ENCODE assay signal across 20 cellular contexts in the genomic region with DNA sequence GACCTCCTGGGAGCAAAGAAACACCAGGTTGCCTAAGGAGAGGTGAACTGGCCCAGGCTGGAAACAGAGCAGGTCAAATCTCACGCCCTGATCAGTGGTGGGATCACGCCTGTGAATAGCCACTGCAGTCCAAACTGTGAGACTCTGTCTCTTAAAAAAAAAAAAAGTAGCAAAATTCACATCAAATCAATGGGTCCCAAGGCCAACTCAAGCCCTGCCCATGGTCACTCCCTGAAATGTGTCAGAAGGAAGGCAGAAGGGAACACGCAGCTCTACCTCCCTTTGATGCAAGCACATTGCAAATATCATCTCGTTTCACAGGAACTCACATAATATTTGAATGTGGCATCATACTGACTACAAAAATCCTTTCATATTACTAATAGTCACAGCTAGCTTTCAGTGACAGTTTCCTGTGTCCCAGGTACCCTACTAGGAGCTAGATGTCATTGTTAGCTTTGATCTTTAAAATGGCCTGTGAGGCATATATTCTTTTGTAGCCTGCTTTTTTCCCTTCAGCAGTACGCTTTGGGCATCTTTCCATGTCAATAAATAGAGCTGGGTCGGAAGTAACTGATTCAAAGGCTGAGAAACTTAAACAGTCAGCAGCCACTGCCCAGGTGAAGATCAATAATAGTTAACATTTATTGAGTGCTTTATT. TPM values are rescaled to one million over a fixed set of nuclear protein-coding genes. Genes with fewer than 3 reads are reported as not detected.
DNase-seq lines count a peak whose midpoint lies in the region; ATAC-seq and TF ChIP-seq lines count a peak whose summit lies in the region.
"Had no signal": no experiment of that assay in that cellular context is flagged by ENCODE, and none has a peak within 500 bp of the region (broad histone marks: within the 10 kb centered on the region; RNA-seq: fewer than 3 reads in every experiment).

No MANE protein-coding gene starts in this region.

- H3K9ac ChIP-seq in liver (ENCODE audit: low read depth in 1 of 2, low read length in 2 of 2): peak overlapping the region; percentile 50 to 69

- no peaks in the 10 kb centered on the region for H3K9me3 Mint-ChIP-seq in HFFc6

- H3K27ac ChIP-seq in RWPE1: no peak overlapping the region
- H3K27ac ChIP-seq in liver (ENCODE audit: low read depth in 1 of 2, low read length in 2 of 2): peak overlapping the region; percentile 87 to 92
- H3K27ac ChIP-seq in testis: peak overlapping the region; percentile 36 to 48
- H3K27ac ChIP-seq: cardiac muscle cell, left ventricle myocardium inferior, neutrophil, spleen, thyroid gland had no signal

- TF ChIP-seq RAD21 in liver (IDR thresholded peaks at IDR 0.05): no peak

- H3K4me3 Mint-ChIP-seq in HFFc6: no peak overlapping the region

- no peak for TF ChIP-seq POLR2A in testis (IDR thresholded peaks at IDR 0.05)

- CTCF ChIA-PET in RWPE1 (lab: Yijun Ruan, JAX): interaction anchor here (0.6 to 4.4 kb wide), 17 partner anchors 8 to 345 kb away, joined by 3 to 31 read pairs (median 4); a partner anchor contains a TSS

- no peak for DNase-seq in HFFc6
- no peak for DNase-seq in RWPE1 (ENCODE audit: low spot score)
- DNase-seq in testis: no peak
- DNase-seq in LoVo (ENCODE audit: low spot score): no peak
- DNase-seq in SIG-M5 treated with dmso at 0.1 percent for 504 hours (lab: John Stamatoyannopoulos, UW; ENCODE audit: unreplicated experiment): no peak
- no peak for DNase-seq in left cardiac atrium
- DNase-seq: activated naive CD4-positive, alpha-beta T cell; activated T-cell treated with anti-CD3 and anti-CD28 coated beads, Interleukin-2, amount 50 U/mL, for 1 hour; left ventricle myocardium inferior; midbrain; NCI-H2029 treated with DMSO at 0.1 percent for 48 hours; NCI-H446 treated with DMSO at 0.1 percent for 48 hours; spleen; stimulated activated CD4-positive, alpha-beta T cell treated with anti-CD3 and anti-CD28 coated beads, Interleukin-4, amount 100 ng/mL, for 1 hour; T1000; thyroid gland had no signal

- H3K4me1 ChIP-seq in liver (ENCODE audit: control insufficient read depth in 4 of 4, insufficient read depth in 4 of 4, low read length in 3 of 4) (peaks cover 16 to 46% (median 32%) of the 10 kb centered on the region in 4 donors), testis (peaks cover 4% of the 10 kb centered on the region)
- H3K4me1 ChIP-seq: left ventricle myocardium inferior, spleen had no signal

- TF ChIP-seq CTCF in HFFc6 (IDR thresholded peaks at IDR 0.05): 0 out of 2 replicates have a peak, but pooled peaks have one; percentile 10
- peak; percentile 27; the same call in 1 of the 2 replicates for TF ChIP-seq CTCF in RWPE1 (conservative IDR thresholded peaks at IDR 0.05; ENCODE audit: low read depth)
- TF ChIP-seq CTCF in liver (IDR thresholded peaks at IDR 0.05; ENCODE audit: low read depth, low read length, missing input control): no peak
- TF ChIP-seq CTCF in testis (IDR thresholded peaks at IDR 0.05): no peak

- no peaks in the 10 kb centered on the region for H3K9me3 ChIP-seq in liver (ENCODE audit: control insufficient read depth in 4 of 4, low read length in 3 of 4)
- no peaks in the 10 kb centered on the region for H3K9me3 ChIP-seq in testis
- H3K9me3 ChIP-seq: left ventricle myocardium inferior, neutrophil, spleen, thyroid gland had no signal

- ATAC-seq in left cardiac atrium: no peak
- ATAC-seq: activated CD4-positive, CD25-positive, alpha-beta regulatory T cell treated with anti-CD3 and anti-CD28 coated beads, Interleukin-2, amount 50 U/mL, for 24 hours had no signal

- intact Hi-C loops in testis (cut with DNase I; ENCODE audit: low total_unique reads): loop anchor here (5.0 kb wide), 1 partner anchor 74 kb away; no protein-coding TSS in a partner anchor
- intact Hi-C loops in left cardiac atrium (cut with DNase I): no loop called here

- H3K36me3 ChIP-seq in liver (ENCODE audit: control insufficient read depth in 4 of 4, insufficient read depth in 3 of 4, low read depth in 1 of 4, low read length in 3 of 4) (no peaks in the 10 kb centered on the region), testis (ENCODE audit: low read depth, missing control alignments) (no peaks in the 10 kb centered on the region)
- H3K36me3 ChIP-seq: cardiac muscle cell, left ventricle myocardium inferior, neutrophil, spleen, thyroid gland had no signal

- no peaks in the 10 kb centered on the region for H3K36me3 Mint-ChIP-seq in HFFc6 (ENCODE audit: low read depth)

- no peaks in the 10 kb centered on the region for H3K27me3 ChIP-seq in liver (ENCODE audit: control insufficient read depth in 4 of 4, insufficient read depth in 4 of 4, low read length in 3 of 4)
- H3K27me3 ChIP-seq in testis: no peaks in the 10 kb centered on the region
- H3K27me3 ChIP-seq: cardiac muscle cell, neutrophil, spleen, thyroid gland had no signal

- H3K4me1 Mint-ChIP-seq in HFFc6 (ENCODE audit: low read depth): no peaks in the 10 kb centered on the region

- POLR2A ChIA-PET in RWPE1 (lab: Yijun Ruan, JAX; ENCODE audit: low non-redundant PET): no interaction called here

- H3K4me3 ChIP-seq in liver (ENCODE audit: low read depth in 1 of 3, low read length in 3 of 3): no peak overlapping the region
- no peak overlapping the region for H3K4me3 ChIP-seq in testis
- H3K4me3 ChIP-seq: cardiac muscle cell, left ventricle myocardium inferior, spleen, thyroid gland had no signal

- no peak overlapping the region for H3K27ac Mint-ChIP-seq in HFFc6

- H3K27me3 Mint-ChIP-seq in HFFc6 (ENCODE audit: insufficient read depth): peaks cover 22% of the 10 kb centered on the region

- WGBS in liver: 30% methylated on average over 6 of the region's 6 CpGs
- 51 to 66% methylated on average over 6 of the region's 6 CpGs for WGBS in testis, 2 donors

TF ChIP-seq in liver, 16 proteins besides CTCF, POLR2A, EP300 and RAD21 (continues in another document):
- TF ChIP-seq JUND (IDR thresholded peaks at IDR 0.05) (peak in 1 of 2 donors; percentile 54), EGR1 (IDR thresholded peaks at IDR 0.05; ENCODE audit: low read depth in 2 of 2) (no peak), GABPA (IDR thresholded peaks at IDR 0.05 in 1 of 2, conservative IDR thresholded peaks at IDR 0.05 in 1 of 2) (peak in 1 of 2 donors; percentile 71), YY1 (IDR thresholded peaks at IDR 0.05) (peak; percentile 56), RXRA (IDR thresholded peaks at IDR 0.05) (peak; percentile 64 to 96), FOXA1 (IDR thresholded peaks at IDR 0.05) (no peak), SP1 (IDR thresholded peaks at IDR 0.05) (peak; percentile 81), TAF1 (conservative IDR thresholded peaks at IDR 0.05) (peak; percentile 2), HNF4A (conservative IDR thresholded peaks at IDR 0.05) (peak; percentile 84 to 89)
- TF ChIP-seq, protein P1, sequence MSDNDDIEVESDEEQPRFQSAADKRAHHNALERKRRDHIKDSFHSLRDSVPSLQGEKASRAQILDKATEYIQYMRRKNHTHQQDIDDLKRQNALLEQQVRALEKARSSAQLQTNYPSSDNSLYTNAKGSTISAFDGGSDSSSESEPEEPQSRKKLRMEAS (IDR thresholded peaks at IDR 0.05): peak; percentile 8
- TF ChIP-seq, protein P2, sequence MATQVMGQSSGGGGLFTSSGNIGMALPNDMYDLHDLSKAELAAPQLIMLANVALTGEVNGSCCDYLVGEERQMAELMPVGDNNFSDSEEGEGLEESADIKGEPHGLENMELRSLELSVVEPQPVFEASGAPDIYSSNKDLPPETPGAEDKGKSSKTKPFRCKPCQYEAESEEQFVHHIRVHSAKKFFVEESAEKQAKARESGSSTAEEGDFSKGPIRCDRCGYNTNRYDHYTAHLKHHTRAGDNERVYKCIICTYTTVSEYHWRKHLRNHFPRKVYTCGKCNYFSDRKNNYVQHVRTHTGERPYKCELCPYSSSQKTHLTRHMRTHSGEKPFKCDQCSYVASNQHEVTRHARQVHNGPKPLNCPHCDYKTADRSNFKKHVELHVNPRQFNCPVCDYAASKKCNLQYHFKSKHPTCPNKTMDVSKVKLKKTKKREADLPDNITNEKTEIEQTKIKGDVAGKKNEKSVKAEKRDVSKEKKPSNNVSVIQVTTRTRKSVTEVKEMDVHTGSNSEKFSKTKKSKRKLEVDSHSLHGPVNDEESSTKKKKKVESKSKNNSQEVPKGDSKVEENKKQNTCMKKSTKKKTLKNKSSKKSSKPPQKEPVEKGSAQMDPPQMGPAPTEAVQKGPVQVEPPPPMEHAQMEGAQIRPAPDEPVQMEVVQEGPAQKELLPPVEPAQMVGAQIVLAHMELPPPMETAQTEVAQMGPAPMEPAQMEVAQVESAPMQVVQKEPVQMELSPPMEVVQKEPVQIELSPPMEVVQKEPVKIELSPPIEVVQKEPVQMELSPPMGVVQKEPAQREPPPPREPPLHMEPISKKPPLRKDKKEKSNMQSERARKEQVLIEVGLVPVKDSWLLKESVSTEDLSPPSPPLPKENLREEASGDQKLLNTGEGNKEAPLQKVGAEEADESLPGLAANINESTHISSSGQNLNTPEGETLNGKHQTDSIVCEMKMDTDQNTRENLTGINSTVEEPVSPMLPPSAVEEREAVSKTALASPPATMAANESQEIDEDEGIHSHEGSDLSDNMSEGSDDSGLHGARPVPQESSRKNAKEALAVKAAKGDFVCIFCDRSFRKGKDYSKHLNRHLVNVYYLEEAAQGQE (IDR thresholded peaks at IDR 0.05): peak; percentile 55
- TF ChIP-seq, protein P3, sequence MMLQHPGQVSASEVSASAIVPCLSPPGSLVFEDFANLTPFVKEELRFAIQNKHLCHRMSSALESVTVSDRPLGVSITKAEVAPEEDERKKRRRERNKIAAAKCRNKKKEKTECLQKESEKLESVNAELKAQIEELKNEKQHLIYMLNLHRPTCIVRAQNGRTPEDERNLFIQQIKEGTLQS (IDR thresholded peaks at IDR 0.05): no peak
- TF ChIP-seq, protein P4, sequence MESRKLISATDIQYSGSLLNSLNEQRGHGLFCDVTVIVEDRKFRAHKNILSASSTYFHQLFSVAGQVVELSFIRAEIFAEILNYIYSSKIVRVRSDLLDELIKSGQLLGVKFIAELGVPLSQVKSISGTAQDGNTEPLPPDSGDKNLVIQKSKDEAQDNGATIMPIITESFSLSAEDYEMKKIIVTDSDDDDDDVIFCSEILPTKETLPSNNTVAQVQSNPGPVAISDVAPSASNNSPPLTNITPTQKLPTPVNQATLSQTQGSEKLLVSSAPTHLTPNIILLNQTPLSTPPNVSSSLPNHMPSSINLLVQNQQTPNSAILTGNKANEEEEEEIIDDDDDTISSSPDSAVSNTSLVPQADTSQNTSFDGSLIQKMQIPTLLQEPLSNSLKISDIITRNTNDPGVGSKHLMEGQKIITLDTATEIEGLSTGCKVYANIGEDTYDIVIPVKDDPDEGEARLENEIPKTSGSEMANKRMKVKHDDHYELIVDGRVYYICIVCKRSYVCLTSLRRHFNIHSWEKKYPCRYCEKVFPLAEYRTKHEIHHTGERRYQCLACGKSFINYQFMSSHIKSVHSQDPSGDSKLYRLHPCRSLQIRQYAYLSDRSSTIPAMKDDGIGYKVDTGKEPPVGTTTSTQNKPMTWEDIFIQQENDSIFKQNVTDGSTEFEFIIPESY (IDR thresholded peaks at IDR 0.05): peak; percentile 43

RNA-seq across cellular contexts. Expression of a gene that starts 14.4 kb away (rescaled TPM):
- total RNA-seq in HFFc6 (2021; fragmentation: NEBNext Ultra II Directional; extraction: Animal tissue kit (Norgen Biotek cat#: 25700)): 10 to 100 TPM; 28.7 to 38.7 (median 35.2) TPM
- total RNA-seq in liver (10 to 100 TPM; 17.3 to 39.7 TPM), testis (10 to 100 TPM; 12.0 to 13.1 TPM), left cardiac atrium (1 to 10 TPM; 7.2 to 7.6 TPM)
- polyA plus RNA-seq in liver (10 to 100 TPM; 11.6 to 17.9 TPM), testis (ENCODE audit: insufficient read depth, low read depth, low replicate concordance) (9.8 TPM)

Comparison
In these comparisons a context has a peak if more than half of its experiments do, and no peak if none do; other contexts are left out.
1. CTCF ChIP-seq: peak in HFFc6 (single experiment) and RWPE1 (single experiment); none in liver (single experiment) and testis (0 of 3).